Comparison of ENCODE assay signal across 26 cellular contexts in the genomic region with DNA sequence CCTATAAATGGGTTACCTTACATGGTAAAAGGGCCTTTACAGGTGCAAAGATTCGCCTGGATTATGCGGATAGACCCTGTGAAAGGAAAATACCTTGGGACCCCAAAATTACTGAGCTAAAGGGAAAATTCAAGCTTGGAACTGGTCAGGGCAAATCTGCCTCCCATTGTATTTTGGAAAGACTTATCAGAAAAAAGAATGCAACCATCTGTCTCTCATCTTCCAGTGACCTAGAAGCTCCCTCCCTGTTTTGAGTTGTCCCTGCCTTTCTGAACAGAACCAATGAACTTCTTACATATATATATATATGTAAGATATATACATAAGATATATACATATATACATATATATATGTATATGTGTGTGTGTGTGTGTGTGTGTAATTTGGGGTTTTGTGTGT.
"Had no signal": no experiment of that assay in that cellular context is flagged by ENCODE, and none has a peak within 500 bp of the region (broad histone marks: within the 10 kb centered on the region; RNA-seq: fewer than 3 reads in every experiment).

No MANE protein-coding gene starts in this region.

- H3K4me1 Mint-ChIP-seq: endodermal cell had no signal

- ATAC-seq: effector memory CD8-positive, alpha-beta T cell; esophagus mucosa; foreskin keratinocyte; gastrocnemius medialis; gastroesophageal sphincter; heart left ventricle; heart right ventricle had no signal

- H3K9me3 Mint-ChIP-seq: endodermal cell had no signal

- H3K9me3 ChIP-seq: colonic mucosa, esophagus muscularis mucosa, gastrocnemius medialis, gastroesophageal sphincter, heart left ventricle had no signal

- H3K27me3 Mint-ChIP-seq: dendritic cell treated with granulocyte-macrophage colony-stimulating factor and Interleukin-4, amounts not matched to agents 40 ng/mL and 50 ng/mL, for 4 days; effector memory CD8-positive, alpha-beta T cell had no signal

- H3K4me3 Mint-ChIP-seq: dendritic cell treated with granulocyte-macrophage colony-stimulating factor and Interleukin-4, amounts not matched to agents 40 ng/mL and 50 ng/mL, for 4 days; effector memory CD8-positive, alpha-beta T cell; endodermal cell had no signal

- H3K27me3 ChIP-seq: colonic mucosa, dorsolateral prefrontal cortex, esophagus squamous epithelium, foreskin keratinocyte, gastrocnemius medialis, gastroesophageal sphincter, heart left ventricle, heart right ventricle, hepatocyte had no signal

- H3K27ac Mint-ChIP-seq: dendritic cell treated with granulocyte-macrophage colony-stimulating factor and Interleukin-4, amounts not matched to agents 40 ng/mL and 50 ng/mL, for 4 days; effector memory CD8-positive, alpha-beta T cell; endodermal cell had no signal

- DNase-seq: colonic mucosa; cortex of kidney; dermis blood vessel endothelial cell; dorsolateral prefrontal cortex; effector CD4-positive, alpha-beta T cell; effector CD8-positive, alpha-beta T cell; effector memory CD4-positive, alpha-beta T cell; effector memory CD8-positive, alpha-beta T cell; endodermal cell; erythroblast; esophagus squamous epithelium; foreskin fibroblast; foreskin keratinocyte; foreskin melanocyte; gastrocnemius medialis; glutamatergic neuron; head of caudate nucleus; heart left ventricle; heart right ventricle had no signal

- H3K27ac ChIP-seq: colonic mucosa, coronary artery, dorsolateral prefrontal cortex, epithelial cell of prostate, esophagus muscularis mucosa, esophagus squamous epithelium, foreskin keratinocyte, gastrocnemius medialis, gastroesophageal sphincter, heart left ventricle, heart right ventricle, hepatocyte had no signal
